ENCODE assay signal across 8 cellular contexts in genomic region chr19:19538077-19538764, GRCh38. TPM values are rescaled to one million over a fixed set of nuclear protein-coding genes. Genes with fewer than 3 reads are reported as not detected.
A peak's percentile ranks its signal among the peaks of the same experiment; 100 is the strongest.
DNase-seq lines count a peak whose midpoint lies in the region; ATAC-seq, FAIRE-seq and TF ChIP-seq lines count a peak whose summit lies in the region.

Gene CILP2 (plus strand): TSS chr19:19538265. CDS start chr19:19538350, 85 bp downstream.

- DNase-seq in Calu3: peak; percentile 67
- DNase-seq in NCI-H146 (lab: John Stamatoyannopoulos, UW): peak; percentile 72
- DNase-seq in astrocyte of the cerebellum (ENCODE audit: low read depth): no peak
- DNase-seq in HepG2 (ENCODE audit: low spot score): no peak
- DNase-seq in RKO (ENCODE audit: low spot score): no peak
- DNase-seq in MV-4-11 (lab: John Stamatoyannopoulos, UW): no peak

- no peak within 1 kb of the TSS for H2AFZ ChIP-seq in HepG2 (ENCODE audit: low read length)

- TF ChIP-seq EP300 in HepG2 (IDR thresholded peaks at IDR 0.05; ENCODE audit: low read depth in 2 of 2, low read length in 2 of 2) (no peak), HepG2 (CRISPR knock-in tag; IDR thresholded peaks at IDR 0.05; ENCODE audit: borderline replicate concordance) (no peak)

- H3K36me3 ChIP-seq in HepG2 (replicated peaks in 1 of 2; ENCODE audit: control insufficient read depth in 1 of 2, insufficient read depth in 2 of 2, low read length in 2 of 2): no peaks in the 10 kb centered on the region
- no peaks in the 10 kb centered on the region for H3K36me3 ChIP-seq in thymus (ENCODE audit: control insufficient read depth, insufficient read depth)

- peaks cover 12% of the 10 kb centered on the region for H3K27me3 Mint-ChIP-seq in Calu3 (ENCODE audit: unreplicated experiment)

- in situ Hi-C loops in astrocyte of the cerebellum (cut with HindIII; ENCODE audit: low sequenced_read_pairs): no loop called here
- in situ Hi-C loops in HepG2 (cut with HindIII; ENCODE audit: extremely low pct_ligation_motif_present, low pct_unique_long_range_greater_than_20kb): loop anchor here (5.0 to 25.0 kb wide), 2 partner anchors 104 to 424 kb away; partner anchors contain the start of gene GMIP

- H3K9me3 ChIP-seq in HepG2 (ENCODE audit: low read length): no peaks in the 10 kb centered on the region
- no peaks in the 10 kb centered on the region for H3K9me3 ChIP-seq in thymus (ENCODE audit: control insufficient read depth)

- POLR2A ChIA-PET in HepG2 (lab: Yijun Ruan, JAX): no interaction called here

- H3K27me3 ChIP-seq in HepG2 (ENCODE audit: control insufficient read depth in 1 of 2, insufficient read depth in 2 of 2, low read length in 2 of 2) (peaks cover 0 to 9% of the 10 kb centered on the region in 2 experiments; a peak in 1 of 5 replicates), thymus (ENCODE audit: control insufficient read depth, insufficient read depth) (peaks cover 40% of the 10 kb centered on the region)

- H3K9ac ChIP-seq in HepG2 (ENCODE audit: insufficient read depth, low read depth, low read length): peak within 1 kb of the TSS; percentile 15; the same call in 1 of the 2 replicates

- intact Hi-C loops in Calu3 (cut with micrococcal nuclease; ENCODE audit: unreplicated experiment): loop anchor here (10.0 kb wide), 1 partner anchor 417 kb away; no protein-coding TSS in a partner anchor
- intact Hi-C loops in HepG2 (cut with micrococcal nuclease; ENCODE audit: unreplicated experiment): no loop called here

- peaks cover 10% of the 10 kb centered on the region for H3K4me1 Mint-ChIP-seq in Calu3 (ENCODE audit: low read depth, unreplicated experiment)

- TF ChIP-seq CTCF in Calu3 (IDR thresholded peaks at IDR 0.05; ENCODE audit: unreplicated experiment) (no peak), astrocyte of the cerebellum (IDR thresholded peaks at IDR 0.05; ENCODE audit: low read depth, low read length, missing control alignments) (no peak), HepG2 (CRISPR knock-in tag; IDR thresholded peaks at IDR 0.05) (0 out of 2 replicates have a peak, but pooled peaks have one; percentile 6)

- no peaks in the 10 kb centered on the region for H4K20me1 ChIP-seq in HepG2 (ENCODE audit: insufficient read depth, low read length)

- no peak within 1 kb of the TSS for H3K27ac Mint-ChIP-seq in Calu3 (ENCODE audit: unreplicated experiment)

- TF ChIP-seq POLR2A in HepG2 (IDR thresholded peaks at IDR 0.05; ENCODE audit: insufficient read depth in 1 of 2, low read depth in 2 of 2, low read length in 2 of 2): no peak

- H3K4me3 ChIP-seq in astrocyte of the cerebellum (ENCODE audit: low read depth, low read length) (peak within 1 kb of the TSS; percentile 28), HepG2 (replicated peaks in 1 of 3; ENCODE audit: insufficient read depth in 1 of 3, low read depth in 2 of 3, low read length in 3 of 3) (peak within 1 kb of the TSS; percentile 6 to 61 (median 16); a peak in 3 of 6 replicates), thymus (ENCODE audit: low read length) (peak within 1 kb of the TSS; percentile 31)

- peak within 1 kb of the TSS; percentile 50 for H3K4me2 ChIP-seq in HepG2 (ENCODE audit: low read depth, low read length)

- ATAC-seq in HepG2 (peak; percentile 28), HG03565 (IDR thresholded peaks at IDR 0.05; ENCODE audit: unreplicated experiment) (no peak)

- no peaks in the 10 kb centered on the region for H3K79me2 ChIP-seq in HepG2 (ENCODE audit: insufficient read depth, low read length)

- FAIRE-seq in HepG2 (lab: Jason Lieb, UNC): no peak

- no peak within 1 kb of the TSS for H3K27ac ChIP-seq in HepG2 (ENCODE audit: extremely low read length, insufficient read depth, low read length)
- H3K27ac ChIP-seq in thymus (ENCODE audit: low read depth): no peak within 1 kb of the TSS

- CTCF ChIA-PET in Calu3 (lab: Charles Lee): no interaction called here
- CTCF ChIA-PET in HepG2 (lab: Yijun Ruan, JAX; ENCODE audit: low intra/inter-chr PET ratio, low total read pairs): no interaction called here

- H3K4me3 Mint-ChIP-seq in Calu3 (ENCODE audit: low read depth, unreplicated experiment): peak within 1 kb of the TSS; percentile 56

- H3K9me3 Mint-ChIP-seq in Calu3 (ENCODE audit: low read depth, unreplicated experiment): peaks cover 5% of the 10 kb centered on the region

- 42% methylated on average over 15 of the region's 56 CpGs for WGBS in HepG2 (ENCODE audit: low lambda C conversion rate)
- 8% methylated on average over 56 of the region's 56 CpGs for WGBS in thymus

- peaks cover 10% of the 10 kb centered on the region for H3K36me3 Mint-ChIP-seq in Calu3 (ENCODE audit: insufficient read depth, unreplicated experiment)

- H3K4me1 ChIP-seq in HepG2 (ENCODE audit: insufficient read depth, low read length): 0 out of 2 replicates have a peak, but pooled peaks cover 5% of the 10 kb centered on the region
- H3K4me1 ChIP-seq in thymus (ENCODE audit: control insufficient read depth, insufficient read depth, low read length): peaks cover 16% of the 10 kb centered on the region

- no peak for TF ChIP-seq RAD21 in HepG2 (CRISPR knock-in tag; IDR thresholded peaks at IDR 0.05)

- no TSS peak for BruUV-seq in Calu3 (replicated peaks; lab: Mats Ljungman, UMichigan)
- no TSS peak for BruUV-seq in HepG2 (replicated peaks; lab: Mats Ljungman, UMichigan)

TF ChIP-seq in HepG2, 621 proteins besides CTCF, POLR2A, EP300 and RAD21 (continues in another document):
- TF ChIP-seq KDM5B (CRISPR knock-in tag; IDR thresholded peaks at IDR 0.05; ENCODE audit: borderline replicate concordance) (peak; percentile 21; the same call in 1 of the 2 replicates), ZNF501 (CRISPR knock-in tag; IDR thresholded peaks at IDR 0.05) (peak; percentile 22; the same call in 1 of the 2 replicates), ZNF224 (CRISPR knock-in tag; IDR thresholded peaks at IDR 0.05) (0 out of 2 replicates have a peak, but pooled peaks have one; percentile 27), NRL (CRISPR knock-in tag; IDR thresholded peaks at IDR 0.05; ENCODE audit: borderline replicate concordance) (no peak), ZNF350 (CRISPR knock-in tag; IDR thresholded peaks at IDR 0.05; ENCODE audit: borderline replicate concordance, low read depth) (peak; percentile 25; the same call in 1 of the 2 replicates), KDM2A (CRISPR knock-in tag; IDR thresholded peaks at IDR 0.05; ENCODE audit: borderline replicate concordance, low read depth) (peak; percentile 60; the same call in 1 of the 2 replicates), HMG20A (CRISPR knock-in tag; IDR thresholded peaks at IDR 0.05; ENCODE audit: borderline replicate concordance) (no peak), DZIP1 (CRISPR knock-in tag; IDR thresholded peaks at IDR 0.05) (0 out of 2 replicates have a peak, but pooled peaks have one; percentile 58), AGO2 (optimal IDR thresholded peaks at IDR 0.05; ENCODE audit: low read depth, low read length) (peak; percentile 40), ZNF24 (IDR thresholded peaks at IDR 0.05) (no peak), ZNF260 (CRISPR knock-in tag; IDR thresholded peaks at IDR 0.05; ENCODE audit: borderline replicate concordance, low read depth) (no peak), STAG1 (CRISPR knock-in tag; IDR thresholded peaks at IDR 0.05) (no peak), CC2D1A (CRISPR knock-in tag; IDR thresholded peaks at IDR 0.05) (no peak), AGO1 (IDR thresholded peaks at IDR 0.05; ENCODE audit: low read depth, low read length, poor library complexity, severe bottlenecking) (peak; percentile 20)

RNA-seq across cellular contexts. Expression of gene CILP2, which starts in this region (rescaled TPM):
- 1.3 and 1.7 TPM in 2 replicates for total RNA-seq in Calu3 (2022)
- total RNA-seq in HepG2 (2016; rRNA removed; fragmentation: Illumina TruSeq; extraction: Trizol): 0.09 TPM in 1 of 2 replicates, not detected in the other
- not detected in 2 replicates for total RNA-seq in HepG2 (2016; cell fraction: cytosol; rRNA removed; fragmentation: Illumina TruSeq; extraction: Trizol; ENCODE audit: low read depth)
- total RNA-seq in HepG2 (2016; cell fraction: insoluble cytoplasmic fraction; rRNA removed; fragmentation: Illumina TruSeq; extraction: Trizol): 0.15 TPM in 1 of 2 replicates, not detected in the other
- not detected in 2 replicates for total RNA-seq in HepG2 (2016; cell fraction: membrane; rRNA removed; fragmentation: Illumina TruSeq; extraction: Trizol)
- total RNA-seq in HepG2 (2016; cell fraction: nucleus; rRNA removed; fragmentation: Illumina TruSeq; extraction: Trizol): 0.16 and 0.19 TPM in 2 replicates
- polyA plus RNA-seq in HepG2 (2011; rRNA removed): 0.18 and 0.37 TPM in 2 replicates
- 0.16 and 0.19 TPM in 2 replicates for polyA plus RNA-seq in HepG2 (2011; cell fraction: cytosol; rRNA removed)
- 0.66 and 0.74 TPM in 2 replicates for polyA plus RNA-seq in HepG2 (2011; cell fraction: nucleus; rRNA removed)
- polyA plus RNA-seq in HepG2 (2012): 0.31 and 0.51 TPM in 2 replicates
- not detected in 2 replicates for polyA plus RNA-seq in HepG2 (2016; cell fraction: cytosol; fragmentation: Illumina TruSeq; extraction: Trizol; ENCODE audit: low read depth)
- 0.05 and 0.12 TPM in 2 replicates for polyA plus RNA-seq in HepG2 (2016; cell fraction: insoluble cytoplasmic fraction; fragmentation: Illumina TruSeq; extraction: Trizol; ENCODE audit: low read depth)
- polyA plus RNA-seq in HepG2 (2016; cell fraction: membrane; fragmentation: Illumina TruSeq; extraction: Trizol; ENCODE audit: low read depth): not detected in 2 replicates
- 0.35 and 0.44 TPM in 2 replicates for polyA plus RNA-seq in HepG2 (2016; cell fraction: nucleus; fragmentation: Illumina TruSeq; extraction: Trizol; ENCODE audit: insufficient read depth, low read depth)
- 0.20 and 0.30 TPM in 2 replicates for polyA minus RNA-seq in HepG2 (2011; rRNA and poly(A)+ RNA removed; ENCODE audit: low replicate concordance)
- 0.26 and 0.30 TPM in 2 replicates for polyA minus RNA-seq in HepG2 (2011; cell fraction: cytosol; rRNA and poly(A)+ RNA removed)
- polyA minus RNA-seq in HepG2 (2011; cell fraction: nucleus; rRNA and poly(A)+ RNA removed): 0.26 and 0.37 TPM in 2 replicates
- polyA plus RNA-seq in thymus: 0.23 TPM

Comparison
In these comparisons a context has a peak if more than half of its experiments do, and no peak if none do; other contexts are left out.
1. Peak in ATAC-seq, H3K4me3 ChIP-seq, H3K9ac ChIP-seq and H3K4me2 ChIP-seq in HepG2; RNA of the gene not detected or under 1 TPM.
2. DNase-seq: peak in Calu3 (single experiment) and NCI-H146 (single experiment); none in astrocyte of the cerebellum (single experiment), HepG2 (single experiment), RKO (single experiment) and MV-4-11 (single experiment).
3. Peak in every context shown above with its lines, with median percentiles within 50 percentile points of each other: H3K4me3 ChIP-seq.